In genomic region chr4:94304365-94304971, GRCh38 we compare ENCODE assay signal across 8 cellular contexts. TPM values are rescaled to one million over a fixed set of nuclear protein-coding genes. Genes with fewer than 3 reads are reported as not detected.
DNase-seq lines count a peak whose midpoint lies in the region; ATAC-seq and TF ChIP-seq lines count a peak whose summit lies in the region.

No MANE protein-coding gene starts in this region.

- no peak for TF ChIP-seq POLR2A in esophagus squamous epithelium (IDR thresholded peaks at IDR 0.05)

- BruUV-seq in Panc1 (replicated peaks; lab: Mats Ljungman, UMichigan) = no TSS peak

- H3K27ac ChIP-seq in Panc1 (ENCODE audit: low read length) (no peak overlapping the region), esophagus squamous epithelium (no peak overlapping the region)

- CTCF ChIA-PET in Panc1 (lab: Charles Lee) = no interaction called here

- ATAC-seq in Panc1 = no peak
- no peak for ATAC-seq in left colon

- peak; percentile 58; the same call in 1 of the 2 replicates for TF ChIP-seq CTCF in Panc1 (IDR thresholded peaks at IDR 0.05)
- peak in 5 of 6 experiments; percentile 33 to 59 (median 43) for TF ChIP-seq CTCF in esophagus squamous epithelium (IDR thresholded peaks at IDR 0.05)

- WGBS in esophagus squamous epithelium, 2 donors = 42 to 43% methylated on average over 2 of the region's 2 CpGs

- POLR2A ChIA-PET in Panc1 (lab: Charles Lee) = no interaction called here

- H3K36me3 ChIP-seq in H7 (replicated peaks; ENCODE audit: control insufficient read depth, insufficient read depth, low read length) (no peaks in the 10 kb centered on the region), Panc1 (ENCODE audit: control insufficient read depth, insufficient read depth, low read length) (no peaks in the 10 kb centered on the region), esophagus squamous epithelium (no peaks in the 10 kb centered on the region)

- peak; percentile 3 for DNase-seq in NOMO-1 treated with DMSO at 0.1 percent for 48 hours (lab: John Stamatoyannopoulos, UW; ENCODE audit: unreplicated experiment)
- DNase-seq in NOMO-1 treated with dmso at 0.1 percent for 144 hours (lab: John Stamatoyannopoulos, UW; ENCODE audit: unreplicated experiment) = no peak
- DNase-seq in H7 = peak; percentile 18
- DNase-seq in Panc1 (ENCODE audit: low read depth, low spot score) = peak; percentile 8
- no peak for DNase-seq in esophagus squamous epithelium (lab: John Stamatoyannopoulos, UW)
- peak; percentile 12 for DNase-seq in pons (ENCODE audit: low spot score)
- DNase-seq in UCSD-AML1 (lab: John Stamatoyannopoulos, UW; ENCODE audit: unreplicated experiment) = no peak
- no peak for DNase-seq in left colon

- no peak overlapping the region for H3K4me3 ChIP-seq in H7 (ENCODE audit: insufficient read depth, low read depth, low read length)
- no peak overlapping the region for H3K4me3 ChIP-seq in Panc1 (ENCODE audit: low read depth in 2 of 2, low read length in 2 of 2)
- H3K4me3 ChIP-seq in esophagus squamous epithelium = no peak overlapping the region

- H3K27me3 ChIP-seq in H7 (ENCODE audit: control insufficient read depth, insufficient read depth, low read length) (no peaks in the 10 kb centered on the region), Panc1 (ENCODE audit: control insufficient read depth, insufficient read depth, low read length) (no peaks in the 10 kb centered on the region), esophagus squamous epithelium (no peaks in the 10 kb centered on the region)

- H3K4me1 ChIP-seq in Panc1 (ENCODE audit: control insufficient read depth, insufficient read depth, low read length) (no peaks in the 10 kb centered on the region), esophagus squamous epithelium (no peaks in the 10 kb centered on the region)

- in situ Hi-C loops in Panc1 (cut with HindIII; ENCODE audit: low pct_unique_long_range_greater_than_20kb, low sequenced_read_pairs) = no loop called here

- H3K9me3 ChIP-seq in Panc1 (ENCODE audit: control insufficient read depth, insufficient read depth, low read depth, low read length) (no peaks in the 10 kb centered on the region), esophagus squamous epithelium (no peaks in the 10 kb centered on the region)

- intact Hi-C loops in Panc1 (cut with micrococcal nuclease; ENCODE audit: unreplicated experiment) = loop anchor here (2.0 kb wide), 1 partner anchor 86 kb away; no protein-coding TSS in a partner anchor
- intact Hi-C loops in esophagus squamous epithelium (cut with DNase I) = no loop called here
- intact Hi-C loops in left colon (cut with DNase I, micrococcal nuclease) = no loop called here

RNA-seq across cellular contexts. Expression of gene HPGDS, which starts 38.2 kb away (rescaled TPM):
- 0.21 TPM in 1 of 2 replicates, not detected in the other for total RNA-seq in H7 (2014; rRNA removed; shearing (Covaris generic))
- total RNA-seq in Panc1 (2021; ENCODE audit: unreplicated experiment) (not detected), esophagus squamous epithelium (1 to 10 TPM in 1 of 4 donors, under 1 TPM in 2, not detected in 1; 0.13 to 5.5 (median 0.15) TPM), left colon (1 to 10 TPM; 2.9 to 3.3 TPM)
- polyA plus RNA-seq in Panc1 (2012; ENCODE audit: insufficient read length) = not detected

Comparison
In these comparisons a context has a peak if more than half of its experiments do, and no peak if none do; other contexts are left out.
1. DNase-seq: peak in NOMO-1 treated with DMSO at 0.1 percent for 48 hours (single experiment), H7 (single experiment), Panc1 (single experiment) and pons (single experiment); none in NOMO-1 treated with dmso at 0.1 percent for 144 hours (single experiment), esophagus squamous epithelium (single experiment), UCSD-AML1 (single experiment) and left colon (0 of 2).